In the genomic region with DNA sequence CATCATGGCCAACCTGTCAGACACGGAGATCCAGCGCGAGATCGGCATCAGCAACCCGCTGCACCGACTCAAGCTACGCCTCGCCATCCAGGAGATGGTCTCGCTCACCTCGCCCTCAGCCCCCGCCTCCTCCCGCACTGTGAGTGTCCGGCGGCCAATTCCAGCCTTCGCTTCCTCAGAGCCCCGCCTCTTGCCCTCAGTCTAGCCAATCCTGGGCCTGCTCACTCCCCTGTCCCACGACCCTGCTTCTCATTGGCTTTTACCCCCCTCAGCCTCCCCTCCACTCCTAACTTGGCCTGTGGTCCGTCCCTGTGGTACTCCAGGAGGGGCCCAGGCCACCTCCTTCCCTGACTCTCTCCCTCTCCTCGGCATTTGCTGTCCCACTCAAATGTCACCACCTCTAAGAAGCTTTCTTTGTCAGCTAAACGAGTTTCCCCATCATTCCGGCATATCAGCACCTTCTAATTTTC, we compare ENCODE assay signal across 8 cellular contexts. TPM values are rescaled to one million over a fixed set of nuclear protein-coding genes. Genes with fewer than 3 reads are reported as not detected.
DNase-seq lines count a peak whose midpoint lies in the region; ATAC-seq and TF ChIP-seq lines count a peak whose summit lies in the region.

No MANE protein-coding gene starts in this region.

- H3K4me1 Mint-ChIP-seq in natural killer cell = peaks cover 16 to 23% of the 10 kb centered on the region in 2 donors

- peak overlapping the region; percentile 57; the same call in 1 of the 2 replicates for H3K9ac ChIP-seq in BLaER1

- no peaks in the 10 kb centered on the region for H3K27me3 ChIP-seq in BLaER1

- peaks cover 10 to 30% of the 10 kb centered on the region in 2 donors for H3K27me3 Mint-ChIP-seq in natural killer cell (ENCODE audit: low read depth in 2 of 2)

- no peaks in the 10 kb centered on the region for H3K36me3 Mint-ChIP-seq in natural killer cell

- no peaks in the 10 kb centered on the region for H3K9me3 ChIP-seq in BLaER1

- no peak overlapping the region for H3K27ac ChIP-seq in BLaER1

- peak overlapping the region; percentile 63 for H3K4me3 ChIP-seq in BLaER1

- H3K4me1 ChIP-seq in BLaER1 = peaks cover 64% of the 10 kb centered on the region

- TF ChIP-seq CTCF in natural killer cell (IDR thresholded peaks at IDR 0.05) = no peak

- H4K20me1 ChIP-seq in BLaER1 = no peaks in the 10 kb centered on the region

- no peaks in the 10 kb centered on the region for H3K36me3 ChIP-seq in BLaER1

- DNase-seq in GOT3 (lab: John Stamatoyannopoulos, UW) = peak; percentile 70
- peak; percentile 90 for DNase-seq in NCI-H69 (lab: John Stamatoyannopoulos, UW)
- DNase-seq in activated T-helper 9 cell treated with anti-CD3 and anti-CD28 coated beads, Interleukin-2, amount 50 U/mL, for 16 hours (ENCODE audit: low read depth) = peak; percentile 44
- DNase-seq in fibroblast of the conjunctiva (ENCODE audit: low read depth) = peak; percentile 76
- peak; percentile 65 for DNase-seq in natural killer cell
- peak; percentile 84 for DNase-seq in stromal cell of bone marrow (ENCODE audit: low read depth)
- DNase-seq in NCI-H2107 (lab: John Stamatoyannopoulos, UW) = no peak

- H3K4me2 ChIP-seq in BLaER1 = peak overlapping the region; percentile 89

- no peaks in the 10 kb centered on the region for H3K9me3 Mint-ChIP-seq in natural killer cell

- H3K4me3 Mint-ChIP-seq in natural killer cell = peak overlapping the region; percentile 73

- intact Hi-C loops in natural killer cell (cut with micrococcal nuclease) = loop anchor here (2.0 to 10.0 kb wide), 2 partner anchors 14 to 148 kb away; a partner anchor contains a TSS

- peak; percentile 90 to 95 (median 92) for ATAC-seq in natural killer cell

- H3K27ac Mint-ChIP-seq in natural killer cell = peak overlapping the region in 1 of 2 donors; percentile 80

RNA-seq across cellular contexts. Expression of a gene that starts 12.3 kb away (rescaled TPM):
- not detected for total RNA-seq in natural killer cell

RNA-seq across cellular contexts. Expression of a gene that starts 14.7 kb away (rescaled TPM):
- total RNA-seq in natural killer cell = under 1 TPM in 1 of 3 donors, not detected in 2; 0.20 TPM

RNA-seq across cellular contexts. Expression of a gene that starts 23.6 kb away (rescaled TPM):
- 1 to 10 TPM; 5.3 to 5.5 (median 5.3) TPM for total RNA-seq in natural killer cell

RNA-seq across cellular contexts. Expression of a gene that starts 24.0 kb away (rescaled TPM):
- total RNA-seq in natural killer cell = 1 to 10 TPM; 2.3 to 2.7 (median 2.7) TPM

RNA-seq across cellular contexts. Expression of a gene that starts 28.7 kb away (rescaled TPM):
- 1 to 10 TPM; 6.2 to 8.8 (median 6.5) TPM for total RNA-seq in natural killer cell
